Comparison of ENCODE assay signal across 16 cellular contexts in the genomic region with DNA sequence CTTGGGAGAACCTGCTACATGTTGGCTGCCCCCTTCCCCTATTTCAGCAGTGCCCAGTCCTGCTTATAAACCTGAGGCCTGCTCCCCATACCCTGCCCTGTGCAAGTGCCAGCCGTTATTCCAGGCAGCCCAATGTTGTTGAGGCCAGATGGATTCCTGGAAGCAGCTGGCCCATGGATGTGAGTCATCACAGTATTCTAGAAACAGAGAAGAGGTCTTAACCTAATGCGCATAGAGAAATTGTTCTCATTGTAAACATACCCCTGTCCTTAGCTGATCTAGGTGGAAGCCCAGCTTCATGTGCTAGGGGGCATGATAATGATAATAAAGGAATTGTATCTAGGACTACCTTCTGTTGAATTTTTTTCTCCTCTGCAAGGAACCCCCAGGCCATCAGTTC.
A peak's percentile ranks its signal among the peaks of the same experiment; 100 is the strongest.
DNase-seq lines count a peak whose midpoint lies in the region; ATAC-seq and TF ChIP-seq lines count a peak whose summit lies in the region.
"Had no signal": no experiment of that assay in that cellular context is flagged by ENCODE, and none has a peak within 500 bp of the region (broad histone marks: within the 10 kb centered on the region; RNA-seq: fewer than 3 reads in every experiment).

No MANE protein-coding gene starts in this region.

- H3K9me3 Mint-ChIP-seq in effector memory CD8-positive, alpha-beta T cell: no peaks in the 10 kb centered on the region
- H3K9me3 Mint-ChIP-seq: T-cell had no signal

- no peak for TF ChIP-seq RAD21 in SK-N-SH (IDR thresholded peaks at IDR 0.05; ENCODE audit: low read length)

- peak; percentile 71 for DNase-seq in H4 (ENCODE audit: low spot score)
- no peak for DNase-seq in SK-N-SH
- DNase-seq in fibroblast of the aortic adventitia (ENCODE audit: low read depth): peak; percentile 28
- DNase-seq in retinal pigment epithelial cell (ENCODE audit: low read depth): peak; percentile 52
- DNase-seq in medulla oblongata (ENCODE audit: extremely low spot score): no peak
- no peak for DNase-seq in effector memory CD8-positive, alpha-beta T cell
- DNase-seq: activated CD4-positive, alpha-beta T cell treated with anti-CD3 and anti-CD28 coated beads for 1 hour; amniotic stem cell; Caco-2; effector CD8-positive, alpha-beta T cell; KG1; NCI-H2029 treated with DMSO at 0.1 percent for 48 hours; T-cell had no signal

- TF ChIP-seq CTCF in SK-N-SH (IDR thresholded peaks at IDR 0.05) (no peak), fibroblast of the aortic adventitia (IDR thresholded peaks at IDR 0.05; ENCODE audit: insufficient read depth, low read length) (no peak), retinal pigment epithelial cell (conservative IDR thresholded peaks at IDR 0.05; ENCODE audit: low read depth, low read length) (no peak)

- ATAC-seq in HG02759 (IDR thresholded peaks at IDR 0.05; ENCODE audit: unreplicated experiment) (no peak), HG03342 (IDR thresholded peaks at IDR 0.05; ENCODE audit: unreplicated experiment) (no peak)
- no peak for ATAC-seq in effector memory CD8-positive, alpha-beta T cell (replicated peaks)
- ATAC-seq: T-cell had no signal

- no peak overlapping the region for H2AFZ ChIP-seq in SK-N-SH (ENCODE audit: low read depth)
- H2AFZ ChIP-seq: hepatocyte had no signal

- H3K4me1 ChIP-seq in SK-N-SH (ENCODE audit: control insufficient read depth in 1 of 2, insufficient read depth in 2 of 2, low read depth in 1 of 2, low read length in 1 of 2): peaks cover 0 to 12% of the 10 kb centered on the region in 2 experiments; a peak in 1 of 4 replicates

- H3K9ac ChIP-seq in SK-N-SH: no peak overlapping the region

- H3K4me3 ChIP-seq in SK-N-SH (ENCODE audit: low read depth in 2 of 2, low read length in 1 of 2) (no peak overlapping the region), fibroblast of the aortic adventitia (ENCODE audit: low read depth, low read length) (no peak overlapping the region), retinal pigment epithelial cell (ENCODE audit: low read length) (no peak overlapping the region)
- H3K4me3 ChIP-seq: hepatocyte had no signal

- no peaks in the 10 kb centered on the region for H3F3A ChIP-seq in SK-N-SH (replicated peaks; ENCODE audit: insufficient read depth)

- no peak overlapping the region for H3K27ac ChIP-seq in SK-N-SH (ENCODE audit: low read depth in 2 of 2, low read length in 1 of 2)
- H3K27ac ChIP-seq: hepatocyte had no signal

- H3K4me2 ChIP-seq in SK-N-SH: no peak overlapping the region
- H3K4me2 ChIP-seq: hepatocyte had no signal

- H3K27me3 Mint-ChIP-seq in effector memory CD8-positive, alpha-beta T cell: peaks cover 6 to 28% of the 10 kb centered on the region in 2 donors

- H4K20me1 ChIP-seq in SK-N-SH (ENCODE audit: insufficient read depth): no peaks in the 10 kb centered on the region

- CTCF ChIA-PET in SK-N-SH (lab: Yijun Ruan, JAX): interaction anchor here (0.7 to 2.2 kb wide), 6 partner anchors 10 to 243 kb away, joined by 3 to 9 read pairs (median 4); no protein-coding TSS in a partner anchor

- H3K9me2 ChIP-seq in SK-N-SH: no peaks in the 10 kb centered on the region

- no peaks in the 10 kb centered on the region for H3K79me2 ChIP-seq in SK-N-SH (ENCODE audit: insufficient read depth)
- H3K79me2 ChIP-seq: hepatocyte had no signal

- no peaks in the 10 kb centered on the region for H3K4me1 Mint-ChIP-seq in effector memory CD8-positive, alpha-beta T cell (ENCODE audit: low read depth in 2 of 2)
- H3K4me1 Mint-ChIP-seq: T-cell had no signal

- TF ChIP-seq EP300 in SK-N-SH (IDR thresholded peaks at IDR 0.05; ENCODE audit: borderline replicate concordance in 1 of 2, low read depth in 1 of 2, low read length in 1 of 2): no peak

- H3K4me3 Mint-ChIP-seq in effector memory CD8-positive, alpha-beta T cell: no peak overlapping the region
- H3K4me3 Mint-ChIP-seq: T-cell had no signal

- H3K36me3 ChIP-seq in SK-N-SH (replicated peaks in 1 of 2; ENCODE audit: control insufficient read depth in 1 of 2, insufficient read depth in 2 of 2, low read length in 1 of 2): no peaks in the 10 kb centered on the region

- H3K27ac Mint-ChIP-seq in effector memory CD8-positive, alpha-beta T cell: no peak overlapping the region
- H3K27ac Mint-ChIP-seq: T-cell had no signal

- WGBS in SK-N-SH (ENCODE audit: low lambda C conversion rate): 75% methylated on average over 2 of the region's 2 CpGs

- POLR2A ChIA-PET in SK-N-SH (lab: Yijun Ruan, JAX): interaction anchor here (0.6 kb wide), 1 partner anchor 11 kb away, joined by 5 read pairs; no protein-coding TSS in a partner anchor

- H3K36me3 Mint-ChIP-seq in effector memory CD8-positive, alpha-beta T cell (ENCODE audit: insufficient read depth): peaks cover 3% of the 10 kb centered on the region
- H3K36me3 Mint-ChIP-seq: T-cell had no signal

- H3K27me3 ChIP-seq in SK-N-SH (ENCODE audit: insufficient read depth): no peaks in the 10 kb centered on the region
- H3K27me3 ChIP-seq: hepatocyte had no signal

- H3K9me3 ChIP-seq in SK-N-SH: no peaks in the 10 kb centered on the region
- H3K9me3 ChIP-seq: Caco-2 had no signal

TF ChIP-seq in SK-N-SH, 30 proteins besides CTCF, POLR2A, EP300 and RAD21:
- peak; percentile 44 for TF ChIP-seq JUND (IDR thresholded peaks at IDR 0.05)
- TF ChIP-seq, protein P1, sequence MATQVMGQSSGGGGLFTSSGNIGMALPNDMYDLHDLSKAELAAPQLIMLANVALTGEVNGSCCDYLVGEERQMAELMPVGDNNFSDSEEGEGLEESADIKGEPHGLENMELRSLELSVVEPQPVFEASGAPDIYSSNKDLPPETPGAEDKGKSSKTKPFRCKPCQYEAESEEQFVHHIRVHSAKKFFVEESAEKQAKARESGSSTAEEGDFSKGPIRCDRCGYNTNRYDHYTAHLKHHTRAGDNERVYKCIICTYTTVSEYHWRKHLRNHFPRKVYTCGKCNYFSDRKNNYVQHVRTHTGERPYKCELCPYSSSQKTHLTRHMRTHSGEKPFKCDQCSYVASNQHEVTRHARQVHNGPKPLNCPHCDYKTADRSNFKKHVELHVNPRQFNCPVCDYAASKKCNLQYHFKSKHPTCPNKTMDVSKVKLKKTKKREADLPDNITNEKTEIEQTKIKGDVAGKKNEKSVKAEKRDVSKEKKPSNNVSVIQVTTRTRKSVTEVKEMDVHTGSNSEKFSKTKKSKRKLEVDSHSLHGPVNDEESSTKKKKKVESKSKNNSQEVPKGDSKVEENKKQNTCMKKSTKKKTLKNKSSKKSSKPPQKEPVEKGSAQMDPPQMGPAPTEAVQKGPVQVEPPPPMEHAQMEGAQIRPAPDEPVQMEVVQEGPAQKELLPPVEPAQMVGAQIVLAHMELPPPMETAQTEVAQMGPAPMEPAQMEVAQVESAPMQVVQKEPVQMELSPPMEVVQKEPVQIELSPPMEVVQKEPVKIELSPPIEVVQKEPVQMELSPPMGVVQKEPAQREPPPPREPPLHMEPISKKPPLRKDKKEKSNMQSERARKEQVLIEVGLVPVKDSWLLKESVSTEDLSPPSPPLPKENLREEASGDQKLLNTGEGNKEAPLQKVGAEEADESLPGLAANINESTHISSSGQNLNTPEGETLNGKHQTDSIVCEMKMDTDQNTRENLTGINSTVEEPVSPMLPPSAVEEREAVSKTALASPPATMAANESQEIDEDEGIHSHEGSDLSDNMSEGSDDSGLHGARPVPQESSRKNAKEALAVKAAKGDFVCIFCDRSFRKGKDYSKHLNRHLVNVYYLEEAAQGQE (IDR thresholded peaks at IDR 0.05; ENCODE audit: low read depth, low read length): no peak
- TF ChIP-seq GABPA (IDR thresholded peaks at IDR 0.05; ENCODE audit: low read depth): no peak
- peak; percentile 31; the same call in 1 of the 2 replicates for TF ChIP-seq POLR2AphosphoS5 (IDR thresholded peaks at IDR 0.05; ENCODE audit: low read depth, low read length)
- peak; percentile 64 for TF ChIP-seq TCF12 (IDR thresholded peaks at IDR 0.05)
- TF ChIP-seq FOSL2 (IDR thresholded peaks at IDR 0.05; ENCODE audit: borderline replicate concordance, low read depth): peak; percentile 60; the same call in 1 of the 2 replicates

Comparison
In these comparisons a context has a peak if more than half of its experiments do, and no peak if none do; other contexts are left out.
1. DNase-seq: peak in H4 (single experiment), fibroblast of the aortic adventitia (single experiment) and retinal pigment epithelial cell (single experiment); none in SK-N-SH (single experiment), medulla oblongata (single experiment) and effector memory CD8-positive, alpha-beta T cell (0 of 3).